ENCODE assay signal across 12 cellular contexts in genomic region chr15:66936115-66936863, GRCh38.
DNase-seq lines count a peak whose midpoint lies in the region; ATAC-seq and TF ChIP-seq lines count a peak whose summit lies in the region.
"Had no signal": no experiment of that assay in that cellular context is flagged by ENCODE, and none has a peak within 500 bp of the region (broad histone marks: within the 10 kb centered on the region; RNA-seq: fewer than 3 reads in every experiment).

No MANE protein-coding gene starts in this region.

- no peaks in the 10 kb centered on the region for H4K20me1 ChIP-seq in GM23338 (replicated peaks; ENCODE audit: insufficient read depth)

- H3K4me3 ChIP-seq in SK-N-MC (peak overlapping the region; percentile 74), sigmoid colon (peak overlapping the region; percentile 36 to 53 (median 47)), GM23338 (no peak overlapping the region)

- 68 to 78% methylated on average over 25 of the region's 25 CpGs for WGBS in sigmoid colon, 2 donors

- no peak for TF ChIP-seq CTCF in CD14-positive monocyte (IDR thresholded peaks at IDR 0.05)
- no peak for TF ChIP-seq CTCF in sigmoid colon (IDR thresholded peaks at IDR 0.05)
- no peak for TF ChIP-seq CTCF in GM23338 (conservative IDR thresholded peaks at IDR 0.05; ENCODE audit: low read depth in 2 of 2)

- H3K27ac Mint-ChIP-seq in CD14-positive monocyte (peak overlapping the region in 1 of 7 donors; percentile 55), GM23338 (no peak overlapping the region)

- no peaks in the 10 kb centered on the region; the same call in 1 of the 2 replicates for H3F3A ChIP-seq in GM23338 (replicated peaks; ENCODE audit: low read depth)

- H3K27me3 ChIP-seq in sigmoid colon (no peaks in the 10 kb centered on the region), GM23338 (ENCODE audit: insufficient read depth) (no peaks in the 10 kb centered on the region)

- no peak for DNase-seq in CD14-positive monocyte (ENCODE audit: low spot score)
- DNase-seq in SK-N-MC (ENCODE audit: low read depth, low spot score), result no peak
- DNase-seq in Right ventricle myocardium superior, result peak; percentile 78
- peak; percentile 76 for DNase-seq in sigmoid colon
- no peak for DNase-seq in NCI-H1436 treated with DMSO at 0.1 percent for 48 hours (lab: John Stamatoyannopoulos, UW)
- DNase-seq in GM23338 (ENCODE audit: low spot score), result no peak
- no peak for DNase-seq in A172 (ENCODE audit: low spot score)
- DNase-seq: Kasumi-1; stimulated activated CD4-positive, alpha-beta T cell treated with anti-CD3 and anti-CD28 coated beads, Interleukin-4, amount 100 ng/mL, for 1 hour had no signal

- H3K4me1 ChIP-seq in sigmoid colon, result peaks cover 0 to 32% (median 25%) of the 10 kb centered on the region in 4 donors
- peaks cover 12% of the 10 kb centered on the region; the same call in 1 of the 2 replicates for H3K4me1 ChIP-seq in GM23338 (ENCODE audit: insufficient read depth)

- H3K79me2 ChIP-seq in GM23338 (replicated peaks; ENCODE audit: insufficient read depth), result no peaks in the 10 kb centered on the region

- H3K9ac ChIP-seq in SK-N-MC (ENCODE audit: insufficient read length), result peak overlapping the region; percentile 39

- H3K4me3 Mint-ChIP-seq in CD14-positive monocyte (peak overlapping the region; percentile 75), GM23338 (no peak overlapping the region)

- no peaks in the 10 kb centered on the region for H3K36me3 Mint-ChIP-seq in CD14-positive monocyte
- peaks cover 28% of the 10 kb centered on the region for H3K36me3 Mint-ChIP-seq in GM23338 (ENCODE audit: low read depth)

- H3K36me3 ChIP-seq in SK-N-MC (ENCODE audit: insufficient read depth, low read length), result no peaks in the 10 kb centered on the region
- H3K36me3 ChIP-seq in sigmoid colon, result no peaks in the 10 kb centered on the region
- H3K36me3 ChIP-seq in GM23338 (ENCODE audit: insufficient read depth), result no peaks in the 10 kb centered on the region

- peak; percentile 78 for ATAC-seq in Right ventricle myocardium superior (ENCODE audit: poor library complexity)
- ATAC-seq in GM23338, result no peak
- no peak for ATAC-seq in HG02870 (IDR thresholded peaks at IDR 0.05; ENCODE audit: unreplicated experiment)
- ATAC-seq: left colon had no signal

- intact Hi-C loops in CD14-positive monocyte (cut with micrococcal nuclease), result no loop called here
- intact Hi-C loops in Right ventricle myocardium superior (cut with DNase I), result no loop called here
- intact Hi-C loops in sigmoid colon (cut with DNase I), result no loop called here

- no peaks in the 10 kb centered on the region; the same call in 1 of the 2 replicates for H3K9me2 ChIP-seq in GM23338 (ENCODE audit: insufficient read depth)

- H3K27ac ChIP-seq in SK-N-MC, result no peak overlapping the region
- peak overlapping the region; percentile 47 to 64 (median 58) for H3K27ac ChIP-seq in sigmoid colon
- H3K27ac ChIP-seq in GM23338 (ENCODE audit: low read depth), result no peak overlapping the region
- H3K27ac ChIP-seq: RWPE1 had no signal

- TF ChIP-seq POLR2A in sigmoid colon (IDR thresholded peaks at IDR 0.05), result no peak

- H3K4me2 ChIP-seq in GM23338, result no peak overlapping the region

- H3K4me1 Mint-ChIP-seq in CD14-positive monocyte, result peaks cover 17% of the 10 kb centered on the region
- peaks cover 19% of the 10 kb centered on the region for H3K4me1 Mint-ChIP-seq in GM23338

- H3K9me3 ChIP-seq in SK-N-MC (ENCODE audit: low read depth, low read length), result no peaks in the 10 kb centered on the region
- no peaks in the 10 kb centered on the region for H3K9me3 ChIP-seq in sigmoid colon

- H3K9me3 Mint-ChIP-seq in CD14-positive monocyte, result peaks cover 19 to 36% (median 31%) of the 10 kb centered on the region in 7 donors
- peaks cover 43% of the 10 kb centered on the region for H3K9me3 Mint-ChIP-seq in GM23338

- peaks cover 2% of the 10 kb centered on the region in 3 donors for H3K27me3 Mint-ChIP-seq in CD14-positive monocyte (ENCODE audit: low read depth in 3 of 3)
- peaks cover 5% of the 10 kb centered on the region for H3K27me3 Mint-ChIP-seq in GM23338 (ENCODE audit: insufficient read depth, low read depth, poor library complexity)

- no peak overlapping the region for H2AFZ ChIP-seq in GM23338

- no peak for TF ChIP-seq EP300 in sigmoid colon (IDR thresholded peaks at IDR 0.05)

TF ChIP-seq in GM23338, 12 proteins besides CTCF, POLR2A, EP300 and RAD21 (continues in another document):
- TF ChIP-seq, protein P1, sequence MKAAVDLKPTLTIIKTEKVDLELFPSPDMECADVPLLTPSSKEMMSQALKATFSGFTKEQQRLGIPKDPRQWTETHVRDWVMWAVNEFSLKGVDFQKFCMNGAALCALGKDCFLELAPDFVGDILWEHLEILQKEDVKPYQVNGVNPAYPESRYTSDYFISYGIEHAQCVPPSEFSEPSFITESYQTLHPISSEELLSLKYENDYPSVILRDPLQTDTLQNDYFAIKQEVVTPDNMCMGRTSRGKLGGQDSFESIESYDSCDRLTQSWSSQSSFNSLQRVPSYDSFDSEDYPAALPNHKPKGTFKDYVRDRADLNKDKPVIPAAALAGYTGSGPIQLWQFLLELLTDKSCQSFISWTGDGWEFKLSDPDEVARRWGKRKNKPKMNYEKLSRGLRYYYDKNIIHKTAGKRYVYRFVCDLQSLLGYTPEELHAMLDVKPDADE (IDR thresholded peaks at IDR 0.05), result no peak
- TF ChIP-seq ZNF114 (CRISPR knock-in tag; IDR thresholded peaks at IDR 0.05) (no peak), STAT1 (IDR thresholded peaks at IDR 0.05; ENCODE audit: unreplicated experiment) (no peak), POLR2AphosphoS5 (IDR thresholded peaks at IDR 0.05; ENCODE audit: low read depth) (no peak), JUNB (IDR thresholded peaks at IDR 0.05; ENCODE audit: unreplicated experiment) (no peak)
- TF ChIP-seq, protein P2, sequence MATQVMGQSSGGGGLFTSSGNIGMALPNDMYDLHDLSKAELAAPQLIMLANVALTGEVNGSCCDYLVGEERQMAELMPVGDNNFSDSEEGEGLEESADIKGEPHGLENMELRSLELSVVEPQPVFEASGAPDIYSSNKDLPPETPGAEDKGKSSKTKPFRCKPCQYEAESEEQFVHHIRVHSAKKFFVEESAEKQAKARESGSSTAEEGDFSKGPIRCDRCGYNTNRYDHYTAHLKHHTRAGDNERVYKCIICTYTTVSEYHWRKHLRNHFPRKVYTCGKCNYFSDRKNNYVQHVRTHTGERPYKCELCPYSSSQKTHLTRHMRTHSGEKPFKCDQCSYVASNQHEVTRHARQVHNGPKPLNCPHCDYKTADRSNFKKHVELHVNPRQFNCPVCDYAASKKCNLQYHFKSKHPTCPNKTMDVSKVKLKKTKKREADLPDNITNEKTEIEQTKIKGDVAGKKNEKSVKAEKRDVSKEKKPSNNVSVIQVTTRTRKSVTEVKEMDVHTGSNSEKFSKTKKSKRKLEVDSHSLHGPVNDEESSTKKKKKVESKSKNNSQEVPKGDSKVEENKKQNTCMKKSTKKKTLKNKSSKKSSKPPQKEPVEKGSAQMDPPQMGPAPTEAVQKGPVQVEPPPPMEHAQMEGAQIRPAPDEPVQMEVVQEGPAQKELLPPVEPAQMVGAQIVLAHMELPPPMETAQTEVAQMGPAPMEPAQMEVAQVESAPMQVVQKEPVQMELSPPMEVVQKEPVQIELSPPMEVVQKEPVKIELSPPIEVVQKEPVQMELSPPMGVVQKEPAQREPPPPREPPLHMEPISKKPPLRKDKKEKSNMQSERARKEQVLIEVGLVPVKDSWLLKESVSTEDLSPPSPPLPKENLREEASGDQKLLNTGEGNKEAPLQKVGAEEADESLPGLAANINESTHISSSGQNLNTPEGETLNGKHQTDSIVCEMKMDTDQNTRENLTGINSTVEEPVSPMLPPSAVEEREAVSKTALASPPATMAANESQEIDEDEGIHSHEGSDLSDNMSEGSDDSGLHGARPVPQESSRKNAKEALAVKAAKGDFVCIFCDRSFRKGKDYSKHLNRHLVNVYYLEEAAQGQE (IDR thresholded peaks at IDR 0.05; ENCODE audit: unreplicated experiment), result no peak

Comparison
In these comparisons a context has a peak if more than half of its experiments do, and no peak if none do; other contexts are left out.
1. DNase-seq: peak in Right ventricle myocardium superior (single experiment) and sigmoid colon (single experiment); none in CD14-positive monocyte (single experiment), SK-N-MC (single experiment), NCI-H1436 treated with DMSO at 0.1 percent for 48 hours (single experiment), GM23338 (single experiment) and A172 (single experiment).
2. H3K27ac ChIP-seq: peak in sigmoid colon (4 of 4); none in SK-N-MC (single experiment) and GM23338 (single experiment).